Comparison of ENCODE assay signal across 15 cellular contexts in the genomic region with DNA sequence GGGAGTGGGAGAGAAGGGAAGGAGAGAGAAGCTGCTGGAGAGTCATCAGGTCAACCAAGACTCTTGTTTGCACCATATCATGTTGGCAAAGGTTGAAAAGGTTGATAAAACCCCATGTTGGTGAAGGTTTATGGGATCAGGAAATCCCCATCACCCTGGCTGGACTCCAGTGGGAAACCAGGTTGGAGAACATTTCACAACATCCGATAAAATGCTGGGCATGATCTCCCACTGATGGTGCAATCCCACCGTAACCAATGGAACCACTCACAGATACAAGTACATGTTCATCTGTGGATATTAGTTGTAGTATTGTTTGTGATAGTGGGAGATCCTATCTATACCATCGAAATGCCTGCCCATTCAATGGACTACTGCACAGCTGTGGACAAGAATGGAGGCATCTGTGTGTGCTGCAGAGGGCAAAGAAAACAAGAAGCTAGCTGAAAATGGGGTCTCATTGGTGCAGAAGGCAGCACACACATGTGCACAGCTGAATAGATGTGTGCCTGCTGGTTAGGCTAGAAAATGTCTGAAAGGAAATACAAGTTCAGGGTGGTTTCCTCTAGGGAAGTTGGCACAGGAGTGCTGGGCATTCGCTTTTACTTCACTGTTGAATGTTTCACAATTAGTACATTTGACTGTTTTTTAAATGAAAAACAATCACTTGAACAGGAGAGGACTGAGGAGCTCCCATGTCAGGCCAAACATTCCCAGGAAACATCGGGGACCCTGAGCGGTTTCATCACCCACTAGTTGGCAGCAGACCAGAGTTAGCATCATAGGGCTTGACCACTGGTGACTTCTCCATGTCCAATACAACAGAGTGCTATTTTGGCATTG.
"Had no signal": no experiment of that assay in that cellular context is flagged by ENCODE, and none has a peak within 500 bp of the region (broad histone marks: within the 10 kb centered on the region; RNA-seq: fewer than 3 reads in every experiment).

No MANE protein-coding gene starts in this region.

- H3K4me3 Mint-ChIP-seq: nephron progenitor cell; stimulated activated naive B cell treated with anti-CD40 and anti-IgM and Interleukin-4, amounts not matched to agents 10 μg/mL and 1 μg/mL and 100 μg/mL, for 72 hours; stimulated activated naive CD8-positive, alpha-beta T cell treated with anti-CD3 and anti-CD28 coated beads, Interleukin-15, amount 100 ng/mL, for 72 hours had no signal

- ATAC-seq: left lung; lower lobe of right lung; stimulated activated naive B cell treated with anti-CD40 and anti-IgM and Interleukin-4, amounts not matched to agents 10 μg/mL and 1 μg/mL and 100 μg/mL, for 72 hours; stimulated activated naive CD8-positive, alpha-beta T cell treated with anti-CD3 and anti-CD28 coated beads, Interleukin-15, amount 100 ng/mL, for 72 hours had no signal

- H3K27me3 Mint-ChIP-seq: stimulated activated naive B cell treated with anti-CD40 and anti-IgM and Interleukin-4, amounts not matched to agents 10 μg/mL and 1 μg/mL and 100 μg/mL, for 72 hours had no signal

- H3K4me1 Mint-ChIP-seq: nephron progenitor cell; stimulated activated naive B cell treated with anti-CD40 and anti-IgM and Interleukin-4, amounts not matched to agents 10 μg/mL and 1 μg/mL and 100 μg/mL, for 72 hours; stimulated activated naive CD8-positive, alpha-beta T cell treated with anti-CD3 and anti-CD28 coated beads, Interleukin-15, amount 100 ng/mL, for 72 hours had no signal

- H3K27ac ChIP-seq: heart left ventricle, left lung, lower lobe of right lung, sigmoid colon, skin epidermis had no signal

- H3K4me3 ChIP-seq: heart left ventricle, left lung, lower lobe of right lung, sigmoid colon, skin epidermis had no signal

- H3K9me3 ChIP-seq: heart left ventricle, left lung, lower lobe of right lung, sigmoid colon had no signal

- DNase-seq: heart left ventricle; hippocampal formation; left lung; lower lobe of right lung; mesenchymal stem cell; midbrain; nephron progenitor cell; sigmoid colon; stimulated activated CD4-positive, alpha-beta T cell treated with anti-CD3 and anti-CD28 coated beads, Interleukin-2, amount 100 ng/mL, for 24 hours; stimulated activated CD4-positive, alpha-beta T cell treated with anti-CD3 and anti-CD28 coated beads, Interleukin-4, amount 100 ng/mL, for 4 hours; stimulated activated naive B cell treated with anti-CD40 and anti-IgM and Interleukin-4, amounts not matched to agents 10 μg/mL and 1 μg/mL and 100 μg/mL, for 72 hours; stimulated activated naive CD8-positive, alpha-beta T cell treated with anti-CD3 and anti-CD28 coated beads, Interleukin-15, amount 100 ng/mL, for 72 hours; substantia nigra; trophoblast cell had no signal

- H3K27me3 ChIP-seq: heart left ventricle had no signal

- H3K9me3 Mint-ChIP-seq: nephron progenitor cell; stimulated activated naive CD8-positive, alpha-beta T cell treated with anti-CD3 and anti-CD28 coated beads, Interleukin-15, amount 100 ng/mL, for 72 hours had no signal

- H3K36me3 Mint-ChIP-seq: stimulated activated naive B cell treated with anti-CD40 and anti-IgM and Interleukin-4, amounts not matched to agents 10 μg/mL and 1 μg/mL and 100 μg/mL, for 72 hours had no signal

- H3K27ac Mint-ChIP-seq: nephron progenitor cell; stimulated activated naive B cell treated with anti-CD40 and anti-IgM and Interleukin-4, amounts not matched to agents 10 μg/mL and 1 μg/mL and 100 μg/mL, for 72 hours had no signal

- H3K4me1 ChIP-seq: heart left ventricle, left lung, lower lobe of right lung, sigmoid colon had no signal

- H3K36me3 ChIP-seq: heart left ventricle, left lung, lower lobe of right lung, sigmoid colon had no signal
